8 cellular contexts compared by ENCODE assay signal in the genomic region with DNA sequence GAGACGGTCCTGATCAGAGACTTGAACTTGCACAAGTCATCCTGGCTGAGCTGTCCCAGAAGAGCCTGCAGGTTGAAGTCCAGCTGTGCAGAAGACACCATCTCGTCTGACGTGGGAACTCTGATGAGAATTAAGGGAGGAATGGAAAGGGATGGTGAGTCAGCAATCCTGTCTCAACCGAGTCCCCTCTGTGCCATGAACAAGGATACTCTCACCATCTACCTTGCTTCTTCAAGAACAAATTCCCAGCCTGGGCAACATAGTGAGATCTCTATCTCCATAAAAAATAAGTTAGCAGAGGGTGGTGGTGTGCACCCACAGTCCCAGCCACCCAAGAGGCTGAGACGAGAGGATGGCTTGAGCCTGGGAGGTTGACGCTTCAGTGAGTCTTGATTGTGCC. TPM values are rescaled to one million over a fixed set of nuclear protein-coding genes. Genes with fewer than 3 reads are reported as not detected.
"Had no signal": no experiment of that assay in that cellular context is flagged by ENCODE, and none has a peak within 500 bp of the region (broad histone marks: within the 10 kb centered on the region; RNA-seq: fewer than 3 reads in every experiment).

TSS of gene NLRP2B (minus strand) at position 101 of the 400 bp plus-strand sequence.

- H3K4me1 Mint-ChIP-seq: IgD-negative memory B cell had no signal

- ATAC-seq: HepG2, K562 had no signal

- DNase-seq: IMR-90, KBM-7 had no signal

- H3K4me3 ChIP-seq: K562 had no signal

- H3K36me3 Mint-ChIP-seq: IgD-negative memory B cell had no signal

- H3K27ac Mint-ChIP-seq: IgD-negative memory B cell had no signal

- H3K27ac ChIP-seq: HL-60 had no signal

- H3K27me3 Mint-ChIP-seq: IgD-negative memory B cell had no signal

- H3K4me3 Mint-ChIP-seq: IgD-negative memory B cell had no signal

RNA-seq across cellular contexts. Expression of gene NLRP2B, which starts in this region (rescaled TPM):
- total RNA-seq: HepG2, HT-29, HT1080, IMR-90, K562 had no signal
